11 cellular contexts compared by ENCODE assay signal in the genomic region with DNA sequence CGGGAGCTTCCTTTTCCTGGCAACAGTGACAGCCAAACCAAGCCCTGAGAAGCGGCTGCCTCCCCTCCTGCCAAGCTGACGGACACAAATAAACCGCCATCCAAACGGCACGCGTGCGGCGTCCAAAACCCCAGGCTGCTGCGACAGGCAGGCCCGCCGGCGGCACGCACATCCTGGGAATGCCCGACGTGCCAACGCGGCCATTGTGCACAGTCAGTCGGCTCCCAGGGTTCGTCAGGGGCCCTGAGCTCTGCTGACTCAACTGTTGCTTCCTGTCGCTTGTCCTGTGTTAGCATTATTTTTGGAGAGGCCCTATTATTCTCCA. TPM values are rescaled to one million over a fixed set of nuclear protein-coding genes. Genes with fewer than 3 reads are reported as not detected.
DNase-seq lines count a peak whose midpoint lies in the region; FAIRE-seq and TF ChIP-seq lines count a peak whose summit lies in the region.
"Had no signal": no experiment of that assay in that cellular context is flagged by ENCODE, and none has a peak within 500 bp of the region (broad histone marks: within the 10 kb centered on the region; RNA-seq: fewer than 3 reads in every experiment).

No MANE protein-coding gene starts in this region.

- peaks cover 27 to 34% of the 10 kb centered on the region in 2 experiments for H3K36me3 ChIP-seq in mesenchymal stem cell (ENCODE audit: control insufficient read depth in 1 of 2, insufficient read depth in 2 of 2, low read depth in 1 of 2, low read length in 2 of 2)
- peaks cover 19 to 42% (median 27%) of the 10 kb centered on the region in 3 donors for H3K36me3 ChIP-seq in tibial artery
- H3K36me3 ChIP-seq in Caco-2 (ENCODE audit: control insufficient read depth, insufficient read depth, low read length), result peaks cover 4% of the 10 kb centered on the region; the same call in 1 of the 2 replicates

- CTCF ChIA-PET in Caco-2 (lab: Charles Lee), result no interaction called here

- TF ChIP-seq CTCF in endothelial cell (IDR thresholded peaks at IDR 0.05; ENCODE audit: unreplicated experiment) (no peak), tibial artery (IDR thresholded peaks at IDR 0.05) (no peak), Caco-2 (IDR thresholded peaks at IDR 0.05; ENCODE audit: insufficient read depth in 1 of 2, low read depth in 1 of 2, low read length in 1 of 2, severe bottlenecking in 1 of 2, unreplicated experiment in 1 of 2) (no peak)

- H4K8ac ChIP-seq in mesenchymal stem cell (ENCODE audit: low read length), result no peak overlapping the region

- no peak overlapping the region for H3K4ac ChIP-seq in mesenchymal stem cell (ENCODE audit: low read depth in 1 of 2, low read length in 2 of 2)

- H3K4me3 ChIP-seq in mesenchymal stem cell (ENCODE audit: insufficient read depth in 1 of 2, low read depth in 1 of 2, low read length in 2 of 2), result no peak overlapping the region
- peak overlapping the region; percentile 88 to 90 for H3K4me3 ChIP-seq in tibial artery
- no peak overlapping the region for H3K4me3 ChIP-seq in Caco-2 (ENCODE audit: low read depth, low read length)

- H3K9ac ChIP-seq in mesenchymal stem cell (ENCODE audit: low read length), result no peak overlapping the region

- H2BK5ac ChIP-seq in mesenchymal stem cell (ENCODE audit: low read depth, low read length, poor library complexity, severe bottlenecking), result no peak overlapping the region

- H3K9me3 Mint-ChIP-seq in endothelial cell (ENCODE audit: unreplicated experiment) (no peaks in the 10 kb centered on the region), Caco-2 (ENCODE audit: unreplicated experiment) (no peaks in the 10 kb centered on the region)

- H2AK5ac ChIP-seq in mesenchymal stem cell (ENCODE audit: low read length, severe bottlenecking), result no peak overlapping the region

- H2BK15ac ChIP-seq in mesenchymal stem cell (ENCODE audit: low read depth, poor library complexity, severe bottlenecking), result no peak overlapping the region

- no peak for FAIRE-seq in RCC 7860 (lab: Jason Lieb, UNC)
- FAIRE-seq: colon had no signal

- intact Hi-C loops in tibial artery (cut with DNase I; ENCODE audit: low total_unique reads), result loop anchor here (2.0 kb wide), 1 partner anchor 198 kb away; no protein-coding TSS in a partner anchor
- intact Hi-C loops in Caco-2 (cut with micrococcal nuclease; ENCODE audit: unreplicated experiment), result no loop called here

- no peak overlapping the region for H2BK120ac ChIP-seq in mesenchymal stem cell (ENCODE audit: low read depth, low read length)

- peak overlapping the region; percentile 1 for H4K91ac ChIP-seq in mesenchymal stem cell (ENCODE audit: low read length)

- DNase-seq in RCC 7860 (ENCODE audit: low spot score), result peak; percentile 44
- no peak for DNase-seq in endothelial cell (ENCODE audit: low spot score)
- no peak for DNase-seq in mesenchymal stem cell
- DNase-seq in tibial artery, result peak; percentile 67 to 92
- DNase-seq in NCI-H2107 treated with DMSO at 0.1 percent for 48 hours (lab: John Stamatoyannopoulos, UW; ENCODE audit: unreplicated experiment), result no peak
- DNase-seq in activated CD4-positive, alpha-beta T cell treated with anti-CD3 and anti-CD28 coated beads for 48 hours, result no peak
- no peak for DNase-seq in Caco-2
- DNase-seq in islet precursor cell, result no peak
- DNase-seq: Kasumi-1, retina had no signal

- no peak overlapping the region for H3K23ac ChIP-seq in mesenchymal stem cell (ENCODE audit: low read length in 2 of 2)

- peaks cover 72% of the 10 kb centered on the region for H3K36me3 Mint-ChIP-seq in endothelial cell (ENCODE audit: low read depth, unreplicated experiment)
- peaks cover 94% of the 10 kb centered on the region for H3K36me3 Mint-ChIP-seq in Caco-2 (ENCODE audit: insufficient read depth, unreplicated experiment)

- no peaks in the 10 kb centered on the region for H3K27me3 ChIP-seq in mesenchymal stem cell (ENCODE audit: control insufficient read depth in 1 of 2, insufficient read depth in 1 of 2, low read length in 2 of 2)
- H3K27me3 ChIP-seq in tibial artery, result no peaks in the 10 kb centered on the region
- no peaks in the 10 kb centered on the region for H3K27me3 ChIP-seq in Caco-2 (replicated peaks; ENCODE audit: control insufficient read depth, insufficient read depth, low read length)

- no peak overlapping the region for H3K18ac ChIP-seq in mesenchymal stem cell (ENCODE audit: low read depth in 1 of 2, low read length in 2 of 2)

- WGBS in mesenchymal stem cell, result 94% methylated on average over 21 of the region's 21 CpGs

- POLR2A ChIA-PET in Caco-2 (lab: Charles Lee), result no interaction called here

- H3K4me1 Mint-ChIP-seq in endothelial cell (ENCODE audit: unreplicated experiment) (peaks cover 80% of the 10 kb centered on the region), Caco-2 (ENCODE audit: low read depth, unreplicated experiment) (peaks cover 51% of the 10 kb centered on the region)

- peaks cover 38% of the 10 kb centered on the region for H3K79me1 ChIP-seq in mesenchymal stem cell (replicated peaks; ENCODE audit: low read length, poor library complexity, severe bottlenecking)

- H2AFZ ChIP-seq in mesenchymal stem cell (ENCODE audit: low read depth, low read length), result no peak overlapping the region

- no TSS peak for BruUV-seq in Caco-2 (replicated peaks; lab: Mats Ljungman, UMichigan)

- H3K9me3 ChIP-seq in mesenchymal stem cell (ENCODE audit: control insufficient read depth, low read length) (no peaks in the 10 kb centered on the region), tibial artery (no peaks in the 10 kb centered on the region), Caco-2 (no peaks in the 10 kb centered on the region)

- H3K27me3 Mint-ChIP-seq in endothelial cell (ENCODE audit: unreplicated experiment), result peaks cover 4% of the 10 kb centered on the region
- H3K27me3 Mint-ChIP-seq in Caco-2 (ENCODE audit: insufficient read depth, unreplicated experiment), result no peaks in the 10 kb centered on the region

- peak overlapping the region; percentile 63 for H3K27ac Mint-ChIP-seq in endothelial cell (ENCODE audit: unreplicated experiment)
- H3K27ac Mint-ChIP-seq in Caco-2 (ENCODE audit: unreplicated experiment), result no peak overlapping the region

- no peak overlapping the region for H2BK12ac ChIP-seq in mesenchymal stem cell (ENCODE audit: low read length in 2 of 2)

- H3K27ac ChIP-seq in mesenchymal stem cell (ENCODE audit: low read length, poor library complexity, severe bottlenecking) (no peak overlapping the region), tibial artery (peak overlapping the region; percentile 99)

- no peak overlapping the region for H3K4me2 ChIP-seq in mesenchymal stem cell (ENCODE audit: low read length, poor library complexity, severe bottlenecking)

- H3K4me1 ChIP-seq in mesenchymal stem cell (ENCODE audit: control insufficient read depth, insufficient read depth, low read depth, low read length) (peaks cover 21% of the 10 kb centered on the region), tibial artery (peaks cover 0 to 78% (median 70%) of the 10 kb centered on the region in 4 donors), Caco-2 (peaks cover 44% of the 10 kb centered on the region)

- H3K4me3 Mint-ChIP-seq in endothelial cell (ENCODE audit: unreplicated experiment) (no peak overlapping the region), Caco-2 (ENCODE audit: unreplicated experiment) (no peak overlapping the region)

- no peak overlapping the region for H3K14ac ChIP-seq in mesenchymal stem cell (ENCODE audit: low read length in 2 of 2)

RNA-seq across cellular contexts. Expression of a gene that starts 6.8 kb away (rescaled TPM):
- total RNA-seq in endothelial cell (ENCODE audit: unreplicated experiment) (172 TPM), Caco-2 (2022) (69.1 and 69.8 TPM in 2 replicates)
- polyA plus RNA-seq in mesenchymal stem cell (2013, experiment 1 of 2), result 13.2 TPM
- 12.6 TPM for polyA plus RNA-seq in mesenchymal stem cell (2013, experiment 2 of 2)

Comparison
In these comparisons a context has a peak if more than half of its experiments do, and no peak if none do; other contexts are left out.
1. DNase-seq: peak in RCC 7860 (single experiment) and tibial artery (2 of 2); none in endothelial cell (single experiment), mesenchymal stem cell (single experiment), NCI-H2107 treated with DMSO at 0.1 percent for 48 hours (single experiment), activated CD4-positive, alpha-beta T cell treated with anti-CD3 and anti-CD28 coated beads for 48 hours (single experiment), Caco-2 (0 of 2) and islet precursor cell (single experiment).
2. H3K4me3 ChIP-seq: peak in tibial artery (2 of 2); none in mesenchymal stem cell (0 of 2) and Caco-2 (single experiment).